Comparison of ENCODE assay signal across 16 cellular contexts in genomic region chr3:195172285-195172684, GRCh38.
A peak's percentile ranks its signal among the peaks of the same experiment; 100 is the strongest.
DNase-seq lines count a peak whose midpoint lies in the region; ATAC-seq and TF ChIP-seq lines count a peak whose summit lies in the region.
"Had no signal": no experiment of that assay in that cellular context is flagged by ENCODE, and none has a peak within 500 bp of the region (broad histone marks: within the 10 kb centered on the region; RNA-seq: fewer than 3 reads in every experiment).

No MANE protein-coding gene starts in this region.

- H3K9me3 ChIP-seq in HUES6 (ENCODE audit: control insufficient read depth, insufficient read depth, low read depth, low read length), result no peaks in the 10 kb centered on the region
- H3K9me3 ChIP-seq: ovary had no signal

- H3K4me3 ChIP-seq in HUES6 (ENCODE audit: low read depth, low read length) (no peak overlapping the region), rectal smooth muscle tissue (ENCODE audit: low read length) (no peak overlapping the region)
- H3K4me3 ChIP-seq: ovary had no signal

- DNase-seq in CD14-positive monocyte (ENCODE audit: low spot score) (no peak), foreskin keratinocyte (no peak), anterior cingulate cortex (lab: John Stamatoyannopoulos, UW) (no peak)
- DNase-seq: activated CD8-positive, alpha-beta memory T cell treated with anti-CD3 and anti-CD28 coated beads, Interleukin-2, amount 50 U/mL, for 48 hours; DMS79 treated with DMSO at 0.1 percent for 48 hours; NCI-H1092 treated with DMSO at 0.1 percent for 48 hours; NCI-H226; ovary; SW 1271 had no signal

- H3K4me1 ChIP-seq in HUES6 (ENCODE audit: control insufficient read depth, insufficient read depth, low read length) (peaks cover 21% of the 10 kb centered on the region), foreskin keratinocyte (peaks cover 11% of the 10 kb centered on the region), rectal smooth muscle tissue (ENCODE audit: control insufficient read depth, insufficient read depth, low read length) (peaks cover 20% of the 10 kb centered on the region)

- peaks cover 43% of the 10 kb centered on the region for H3K4me1 Mint-ChIP-seq in CD14-positive monocyte
- H3K4me1 Mint-ChIP-seq: IgD-negative memory B cell had no signal

- H3K27me3 ChIP-seq in HUES6 (ENCODE audit: control insufficient read depth, insufficient read depth, low read length) (no peaks in the 10 kb centered on the region), foreskin keratinocyte (no peaks in the 10 kb centered on the region), rectal smooth muscle tissue (ENCODE audit: control insufficient read depth, insufficient read depth, low read length) (no peaks in the 10 kb centered on the region)
- H3K27me3 ChIP-seq: ovary had no signal

- peaks cover 7% of the 10 kb centered on the region; the same call in 1 of the 2 replicates for H3K36me3 ChIP-seq in HUES6 (ENCODE audit: control insufficient read depth, insufficient read depth, low read length)
- no peaks in the 10 kb centered on the region for H3K36me3 ChIP-seq in rectal smooth muscle tissue (ENCODE audit: control insufficient read depth, insufficient read depth, low read length)
- H3K36me3 ChIP-seq: ovary had no signal

- H3K27ac ChIP-seq in HUES6 (ENCODE audit: low read depth, low read length) (peak overlapping the region; percentile 15; the same call in 1 of the 2 replicates), foreskin keratinocyte (no peak overlapping the region), rectal smooth muscle tissue (ENCODE audit: low read depth, low read length) (peak overlapping the region; percentile 60)
- H3K27ac ChIP-seq: ovary had no signal

- H3K27me3 Mint-ChIP-seq in CD14-positive monocyte (ENCODE audit: low read depth in 3 of 3), result peaks cover 0 to 2% (median 1%) of the 10 kb centered on the region in 3 donors
- H3K27me3 Mint-ChIP-seq: IgD-negative memory B cell had no signal

- H3K27ac Mint-ChIP-seq in CD14-positive monocyte, result peak overlapping the region in 2 of 7 donors; percentile 6 to 51
- H3K27ac Mint-ChIP-seq: activated naive CD4-positive, alpha-beta T cell treated with anti-CD3 and anti-CD28 coated beads, Interleukin-2, amount 50 U/mL, for 72 hours; IgD-negative memory B cell had no signal

- H3K9ac ChIP-seq in HUES6 (ENCODE audit: low read length) (no peak overlapping the region), rectal smooth muscle tissue (ENCODE audit: low read length) (no peak overlapping the region)

- peak overlapping the region; percentile 17 to 78 for H3K4me3 Mint-ChIP-seq in CD14-positive monocyte
- H3K4me3 Mint-ChIP-seq: IgD-negative memory B cell had no signal

- peaks cover 0 to 5% (median 4%) of the 10 kb centered on the region in 7 donors for H3K9me3 Mint-ChIP-seq in CD14-positive monocyte
- H3K9me3 Mint-ChIP-seq: activated naive CD4-positive, alpha-beta T cell treated with anti-CD3 and anti-CD28 coated beads, Interleukin-2, amount 50 U/mL, for 72 hours; IgD-negative memory B cell had no signal

- peaks cover 5 to 6% of the 10 kb centered on the region in 2 donors for H3K36me3 Mint-ChIP-seq in CD14-positive monocyte
- H3K36me3 Mint-ChIP-seq: activated naive CD4-positive, alpha-beta T cell treated with anti-CD3 and anti-CD28 coated beads, Interleukin-2, amount 50 U/mL, for 72 hours had no signal

- intact Hi-C loops in CD14-positive monocyte (cut with micrococcal nuclease), result no loop called here

- ATAC-seq in foreskin keratinocyte (peak; percentile 45), HG02588 (IDR thresholded peaks at IDR 0.05; ENCODE audit: unreplicated experiment) (no peak), GM21360 (IDR thresholded peaks at IDR 0.05; ENCODE audit: unreplicated experiment) (no peak), GM21423 (IDR thresholded peaks at IDR 0.05; ENCODE audit: unreplicated experiment) (no peak)
- ATAC-seq: activated naive CD4-positive, alpha-beta T cell treated with anti-CD3 and anti-CD28 coated beads, Interleukin-2, amount 50 U/mL, for 72 hours had no signal

- TF ChIP-seq CTCF in CD14-positive monocyte (IDR thresholded peaks at IDR 0.05) (no peak), foreskin keratinocyte (conservative IDR thresholded peaks at IDR 0.05) (no peak)
